ENCODE assay signal across 12 cellular contexts in genomic region chr12:15164997-15165659, GRCh38. TPM values are rescaled to one million over a fixed set of nuclear protein-coding genes. Genes with fewer than 3 reads are reported as not detected.
DNase-seq lines count a peak whose midpoint lies in the region; ATAC-seq and TF ChIP-seq lines count a peak whose summit lies in the region.
"Had no signal": no experiment of that assay in that cellular context is flagged by ENCODE, and none has a peak within 500 bp of the region (broad histone marks: within the 10 kb centered on the region; RNA-seq: fewer than 3 reads in every experiment).

No MANE protein-coding gene starts in this region.

- H3K27me3 Mint-ChIP-seq in MCF 10A (ENCODE audit: insufficient read depth, unreplicated experiment), result no peaks in the 10 kb centered on the region
- no peaks in the 10 kb centered on the region for H3K27me3 Mint-ChIP-seq in osteocyte (ENCODE audit: unreplicated experiment)

- dilution Hi-C loops in mammary epithelial cell (cut with HindIII; ENCODE audit: low sequenced_read_pairs), result no loop called here

- H3K36me3 Mint-ChIP-seq in MCF 10A (ENCODE audit: insufficient read depth, unreplicated experiment), result peaks cover 5% of the 10 kb centered on the region
- peaks cover 26% of the 10 kb centered on the region for H3K36me3 Mint-ChIP-seq in osteocyte (ENCODE audit: unreplicated experiment)

- BruUV-seq in MCF 10A (replicated peaks; lab: Mats Ljungman, UMichigan) (no TSS peak), mammary epithelial cell (replicated peaks; lab: Mats Ljungman, UMichigan) (no TSS peak)

- no peaks in the 10 kb centered on the region for H3K79me2 ChIP-seq in mammary epithelial cell (ENCODE audit: insufficient read depth, low read length)

- WGBS in mammary epithelial cell (ENCODE audit: low coverage, missing lambda C conversion rate), result 25% methylated on average over 6 of the region's 6 CpGs

- H3K4me1 Mint-ChIP-seq in MCF 10A (ENCODE audit: insufficient read depth, unreplicated experiment) (peaks cover 34% of the 10 kb centered on the region), osteocyte (ENCODE audit: unreplicated experiment) (peaks cover 67% of the 10 kb centered on the region)
- H3K4me1 Mint-ChIP-seq: activated B cell treated with CpG ODN at 0.5 μM for 24 hours had no signal

- no peak for ATAC-seq in HG02588 (IDR thresholded peaks at IDR 0.05; ENCODE audit: unreplicated experiment)

- H3K4me1 ChIP-seq in mammary epithelial cell (ENCODE audit: insufficient read depth, low read length), result no peaks in the 10 kb centered on the region

- peak overlapping the region; percentile 72 for H3K27ac Mint-ChIP-seq in MCF 10A (ENCODE audit: low read depth, unreplicated experiment)
- peak overlapping the region; percentile 99 for H3K27ac Mint-ChIP-seq in osteocyte (ENCODE audit: unreplicated experiment)
- H3K27ac Mint-ChIP-seq: activated B cell treated with CpG ODN at 0.5 μM for 24 hours had no signal

- H4K20me1 ChIP-seq in mammary epithelial cell (ENCODE audit: insufficient read depth, low read length), result no peaks in the 10 kb centered on the region

- no peaks in the 10 kb centered on the region for H3K9me3 ChIP-seq in mammary epithelial cell (replicated peaks; ENCODE audit: insufficient read depth, low read length)

- no peak overlapping the region for H2AFZ ChIP-seq in mammary epithelial cell (ENCODE audit: low read depth, low read length)

- H3K36me3 ChIP-seq in mammary epithelial cell (ENCODE audit: insufficient read depth, low read length), result no peaks in the 10 kb centered on the region

- CTCF ChIA-PET in MCF 10A (lab: Yijun Ruan, JAX), result interaction anchor here (0.6 to 2.1 kb wide), 9 partner anchors 12 to 763 kb away, joined by 3 to 11 read pairs (median 3); partner anchors contain the start of gene RERG
- CTCF ChIA-PET in mammary epithelial cell (lab: Charles Lee; ENCODE audit: low non-redundant PET), result no interaction called here
- CTCF ChIA-PET in GM10248 (lab: Yijun Ruan, JAX), result interaction anchor here (1.2 to 1.8 kb wide), 4 partner anchors 8 to 56 kb away, joined by 3 to 4 read pairs (median 4); partner anchors contain the start of gene RERG

- POLR2A ChIA-PET in MCF 10A (lab: Yijun Ruan, JAX) (interaction anchor here (0.7 to 1.7 kb wide), 4 partner anchors 9 to 41 kb away, joined by 3 to 8 read pairs (median 3); no protein-coding TSS in a partner anchor), GM10248 (lab: Yijun Ruan, JAX) (no interaction called here)

- H3K4me3 Mint-ChIP-seq in MCF 10A (ENCODE audit: unreplicated experiment) (peak overlapping the region; percentile 30), osteocyte (ENCODE audit: unreplicated experiment) (peak overlapping the region; percentile 20)
- H3K4me3 Mint-ChIP-seq: activated B cell treated with CpG ODN at 0.5 μM for 24 hours had no signal

- H3K27me3 ChIP-seq in mammary epithelial cell (ENCODE audit: insufficient read depth, low read length), result peaks cover 5% of the 10 kb centered on the region

- H3K9ac ChIP-seq in mammary epithelial cell (ENCODE audit: insufficient read depth, low read length), result no peak overlapping the region

- H3K9me3 Mint-ChIP-seq in MCF 10A (ENCODE audit: unreplicated experiment) (no peaks in the 10 kb centered on the region), osteocyte (ENCODE audit: unreplicated experiment) (peaks cover 3% of the 10 kb centered on the region)
- H3K9me3 Mint-ChIP-seq: activated B cell treated with CpG ODN at 0.5 μM for 24 hours had no signal

- DNase-seq in MCF 10A (ENCODE audit: unreplicated experiment) (peak; percentile 56), mammary epithelial cell (no peak), fibroblast of the conjunctiva (ENCODE audit: low read depth) (peak; percentile 45), osteocyte (ENCODE audit: extremely low spot score, unreplicated experiment) (peak; percentile 85), GM10248 (ENCODE audit: extremely low spot score) (no peak), DMS53 (lab: John Stamatoyannopoulos, UW) (no peak), cerebellar nuclear complex (lab: John Stamatoyannopoulos, UW) (no peak)
- DNase-seq: activated B cell treated with CpG ODN at 0.5 μM for 24 hours; activated effector memory CD4-positive, alpha-beta T cell treated with anti-CD3 and anti-CD28 coated beads, Interleukin-2, amount 50 U/mL, for 16 hours; NCI-H2029 had no signal

- no peak overlapping the region for H3K27ac ChIP-seq in mammary epithelial cell (ENCODE audit: insufficient read depth, low read depth, low read length)
- H3K27ac ChIP-seq: RWPE1 had no signal

- intact Hi-C loops in MCF 10A (cut with micrococcal nuclease) (no loop called here), mammary epithelial cell (cut with micrococcal nuclease) (no loop called here)

- in situ Hi-C loops in mammary epithelial cell (cut with MboI; ENCODE audit: low sequenced_read_pairs in 2 of 2), result no loop called here

- H3K4me2 ChIP-seq in mammary epithelial cell (ENCODE audit: insufficient read depth, low read depth, low read length), result no peak overlapping the region

- no peak for TF ChIP-seq CTCF in MCF 10A (IDR thresholded peaks at IDR 0.05; ENCODE audit: unreplicated experiment)
- no peak for TF ChIP-seq CTCF in mammary epithelial cell (conservative IDR thresholded peaks at IDR 0.05 in 1 of 2, IDR thresholded peaks at IDR 0.05 in 1 of 2; ENCODE audit: extremely low read depth in 1 of 2, insufficient read depth in 1 of 2, low read depth in 1 of 2, low read length in 2 of 2)
- no peak for TF ChIP-seq CTCF in osteocyte (IDR thresholded peaks at IDR 0.05)
- TF ChIP-seq CTCF in GM10248 (IDR thresholded peaks at IDR 0.05; ENCODE audit: control extremely low read depth, extremely low read depth, low read depth, missing control alignments), result no peak

- H3K4me3 ChIP-seq in mammary epithelial cell (replicated peaks in 1 of 3; ENCODE audit: insufficient read depth in 1 of 3, low read depth in 2 of 3, low read length in 3 of 3), result no peak overlapping the region

RNA-seq across cellular contexts. Expression of gene RERG, which starts 56.1 kb away (rescaled TPM):
- total RNA-seq in MCF 10A (2022) (7.6 and 16.5 TPM in 2 replicates), mammary epithelial cell (under 1 TPM in 1 of 2 donors, not detected in 1; 0.17 TPM), osteocyte (83.8 and 92.7 TPM in 2 replicates)
- not detected for polyA plus RNA-seq in mammary epithelial cell
- not detected for polyA minus RNA-seq in mammary epithelial cell
- total RNA-seq: activated B cell treated with CpG ODN at 0.5 μM for 24 hours had no signal

Comparison
In these comparisons a context has a peak if more than half of its experiments do, and no peak if none do; other contexts are left out.
1. DNase-seq: peak in MCF 10A (single experiment), fibroblast of the conjunctiva (single experiment) and osteocyte (single experiment); none in mammary epithelial cell (single experiment), GM10248 (single experiment), DMS53 (single experiment) and cerebellar nuclear complex (0 of 2).